22 cellular contexts compared by ENCODE assay signal in genomic region chr10:27784272-27784671, GRCh38. TPM values are rescaled to one million over a fixed set of nuclear protein-coding genes. Genes with fewer than 3 reads are reported as not detected.
"Had no signal": no experiment of that assay in that cellular context is flagged by ENCODE, and none has a peak within 500 bp of the region (broad histone marks: within the 10 kb centered on the region; RNA-seq: fewer than 3 reads in every experiment).

No MANE protein-coding gene starts in this region.

- H3K4me3 ChIP-seq: ovary, psoas muscle, right lobe of liver, sigmoid colon, stomach, tibial nerve, upper lobe of left lung, vagina had no signal

- H3K27me3 Mint-ChIP-seq: progenitor cell of endocrine pancreas had no signal

- DNase-seq: occipital lobe; posterior cingulate gyrus; psoas muscle; right cardiac atrium; right lobe of liver; sigmoid colon; small intestine; stimulated activated naive B cell treated with anti-CD40 and anti-IgM and Interleukin-4, amounts not matched to agents 10 μg/mL and 1 μg/mL and 100 μg/mL, for 72 hours; stimulated activated naive CD4-positive, alpha-beta T cell treated with Interleukin-2 at 50 U/mL for 16 hours; stomach had no signal

- H3K4me1 Mint-ChIP-seq: naive thymus-derived CD8-positive, alpha-beta T cell; nephron progenitor cell; neural crest cell; stimulated activated effector memory CD8-positive, alpha-beta T cell treated with anti-CD3 and anti-CD28 coated beads, Interleukin-12 subunit alpha, Interleukin-12 subunit beta, amount 100 ng/mL, for 72 hours; stimulated activated naive B cell treated with anti-CD40 and anti-IgM and Interleukin-4, amounts not matched to agents 10 μg/mL and 1 μg/mL and 100 μg/mL, for 72 hours had no signal

- H3K36me3 Mint-ChIP-seq: stimulated activated effector memory CD8-positive, alpha-beta T cell treated with anti-CD3 and anti-CD28 coated beads, Interleukin-12 subunit alpha, Interleukin-12 subunit beta, amount 100 ng/mL, for 72 hours; stimulated activated naive B cell treated with anti-CD40 and anti-IgM and Interleukin-4, amounts not matched to agents 10 μg/mL and 1 μg/mL and 100 μg/mL, for 72 hours had no signal

- H3K27ac ChIP-seq: parathyroid adenoma, psoas muscle, right lobe of liver, sigmoid colon, stomach, tibial nerve, upper lobe of left lung, vagina had no signal

- H2AFZ ChIP-seq: parathyroid adenoma had no signal

- H3K4me1 ChIP-seq: parathyroid adenoma, psoas muscle, right lobe of liver, sigmoid colon, stomach, tibial nerve, upper lobe of left lung, vagina had no signal

- H3K4me3 Mint-ChIP-seq: naive thymus-derived CD8-positive, alpha-beta T cell; natural killer cell treated with Interleukin-12 subunit alpha and Interleukin-12 subunit beta and Interleukin-15 and Interleukin-18, amount 100 ng/mL, for 72 hours; nephron progenitor cell; neural crest cell; stimulated activated effector memory CD8-positive, alpha-beta T cell treated with anti-CD3 and anti-CD28 coated beads, Interleukin-12 subunit alpha, Interleukin-12 subunit beta, amount 100 ng/mL, for 72 hours; stimulated activated naive B cell treated with anti-CD40 and anti-IgM and Interleukin-4, amounts not matched to agents 10 μg/mL and 1 μg/mL and 100 μg/mL, for 72 hours; stimulated activated naive CD8-positive, alpha-beta T cell treated with anti-CD3 and anti-CD28 coated beads, Interleukin-15, Interleukin-2, amounts not matched to agents 100 ng/mL and 50 ng/mL, for 24 hours had no signal

- H3K9ac ChIP-seq: parathyroid adenoma had no signal

- ATAC-seq: psoas muscle, right cardiac atrium had no signal

- H3K27me3 ChIP-seq: ovary, right lobe of liver, sigmoid colon, tibial nerve, upper lobe of left lung, vagina had no signal

- H3K9me3 Mint-ChIP-seq: natural killer cell treated with Interleukin-12 subunit alpha and Interleukin-12 subunit beta and Interleukin-15 and Interleukin-18, amount 100 ng/mL, for 72 hours; stimulated activated effector memory CD8-positive, alpha-beta T cell treated with anti-CD3 and anti-CD28 coated beads, Interleukin-12 subunit alpha, Interleukin-12 subunit beta, amount 100 ng/mL, for 72 hours; stimulated activated naive CD8-positive, alpha-beta T cell treated with anti-CD3 and anti-CD28 coated beads, Interleukin-15, Interleukin-2, amounts not matched to agents 100 ng/mL and 50 ng/mL, for 24 hours had no signal

- H3K27ac Mint-ChIP-seq: natural killer cell treated with Interleukin-12 subunit alpha and Interleukin-12 subunit beta and Interleukin-15 and Interleukin-18, amount 100 ng/mL, for 72 hours; nephron progenitor cell; stimulated activated effector memory CD8-positive, alpha-beta T cell treated with anti-CD3 and anti-CD28 coated beads, Interleukin-12 subunit alpha, Interleukin-12 subunit beta, amount 100 ng/mL, for 72 hours; stimulated activated naive B cell treated with anti-CD40 and anti-IgM and Interleukin-4, amounts not matched to agents 10 μg/mL and 1 μg/mL and 100 μg/mL, for 72 hours; stimulated activated naive CD8-positive, alpha-beta T cell treated with anti-CD3 and anti-CD28 coated beads, Interleukin-15, Interleukin-2, amounts not matched to agents 100 ng/mL and 50 ng/mL, for 24 hours had no signal

- H3K9me3 ChIP-seq: ovary, right lobe of liver, sigmoid colon, tibial nerve, vagina had no signal

- H3K79me2 ChIP-seq: parathyroid adenoma had no signal

- H3K36me3 ChIP-seq: ovary, right lobe of liver, sigmoid colon, stomach, tibial nerve, upper lobe of left lung, vagina had no signal

RNA-seq across cellular contexts. Expression of gene MKX, which starts 38.7 kb away (rescaled TPM):
- total RNA-seq: naive thymus-derived CD8-positive, alpha-beta T cell; neural crest cell had no signal
- polyA plus RNA-seq: naive thymus-derived CD8-positive, alpha-beta T cell had no signal
